In the genomic region with DNA sequence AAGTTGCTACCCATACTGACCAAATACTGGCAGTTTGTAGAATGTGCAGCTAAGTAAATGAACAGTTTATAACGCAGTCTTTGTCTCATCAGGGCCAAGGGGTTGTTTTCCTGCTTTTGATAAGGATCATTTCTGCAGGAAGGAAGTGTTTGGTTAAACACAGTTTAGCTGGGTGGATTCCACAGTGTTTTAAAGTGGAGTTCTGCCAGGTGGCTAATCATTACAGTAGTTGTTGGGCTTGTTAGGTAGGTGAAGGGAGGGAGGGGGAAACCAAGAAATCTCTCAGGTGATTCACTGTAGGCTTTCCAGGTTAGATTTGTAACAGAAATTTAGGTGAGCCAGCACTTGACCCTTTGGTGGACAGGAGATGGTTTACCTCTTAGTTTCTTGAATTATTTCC, we compare ENCODE assay signal across 9 cellular contexts. TPM values are rescaled to one million over a fixed set of nuclear protein-coding genes. Genes with fewer than 3 reads are reported as not detected.
DNase-seq lines count a peak whose midpoint lies in the region; ATAC-seq, FAIRE-seq and TF ChIP-seq lines count a peak whose summit lies in the region.
"Had no signal": no experiment of that assay in that cellular context is flagged by ENCODE, and none has a peak within 500 bp of the region (broad histone marks: within the 10 kb centered on the region; RNA-seq: fewer than 3 reads in every experiment).

No MANE protein-coding gene starts in this region.

- H3K4me1 ChIP-seq in colonic mucosa (peaks cover 23% of the 10 kb centered on the region), parathyroid adenoma (peaks cover 39% of the 10 kb centered on the region)

- H3K4me3 ChIP-seq in colonic mucosa (no peak overlapping the region), parathyroid adenoma (ENCODE audit: low read depth, low read length) (no peak overlapping the region)

- no peaks in the 10 kb centered on the region for H3K36me3 ChIP-seq in colonic mucosa
- no peaks in the 10 kb centered on the region for H3K36me3 ChIP-seq in parathyroid adenoma (ENCODE audit: control insufficient read depth, insufficient read depth, low read length)

- H3K4me2 ChIP-seq in parathyroid adenoma (ENCODE audit: low read length), result peak overlapping the region; percentile 33

- TF ChIP-seq CTCF in colonic mucosa (IDR thresholded peaks at IDR 0.05), result no peak
- no peak for TF ChIP-seq CTCF in parathyroid adenoma (IDR thresholded peaks at IDR 0.05)
- TF ChIP-seq CTCF in D721Med (IDR thresholded peaks at IDR 0.05; ENCODE audit: insufficient read depth, missing control alignments), result no peak

- FAIRE-seq in D721Med (lab: Jason Lieb, UNC), result no peak
- FAIRE-seq: endometrium had no signal

- no peak overlapping the region for H2AFZ ChIP-seq in parathyroid adenoma

- peak; percentile 86 for DNase-seq in colonic mucosa
- no peak for DNase-seq in D721Med (ENCODE audit: insufficient read length, low spot score)
- no peak for DNase-seq in SIG-M5 (lab: John Stamatoyannopoulos, UW)
- DNase-seq in KG1 (lab: John Stamatoyannopoulos, UW), result no peak

- intact Hi-C loops in colonic mucosa (cut with DNase I), result no loop called here

- H3K9ac ChIP-seq in colonic mucosa (ENCODE audit: low read depth in 2 of 2, low read length in 2 of 2) (peak overlapping the region in 1 of 2 donors; percentile 79), parathyroid adenoma (no peak overlapping the region)

- peak overlapping the region; percentile 78 for H3K27ac ChIP-seq in colonic mucosa
- H3K27ac ChIP-seq in parathyroid adenoma, result peak overlapping the region; percentile 86

- H3K79me2 ChIP-seq in parathyroid adenoma, result no peaks in the 10 kb centered on the region

- H3K9me3 ChIP-seq in colonic mucosa (no peaks in the 10 kb centered on the region), parathyroid adenoma (ENCODE audit: control insufficient read depth, low read length) (no peaks in the 10 kb centered on the region)

- ATAC-seq in GM19395 (IDR thresholded peaks at IDR 0.05; ENCODE audit: unreplicated experiment) (peak; percentile 38), HG03432 (IDR thresholded peaks at IDR 0.05; ENCODE audit: unreplicated experiment) (peak; percentile 38), HG02870 (IDR thresholded peaks at IDR 0.05; ENCODE audit: unreplicated experiment) (no peak)

- H3K27me3 ChIP-seq in colonic mucosa, result no peaks in the 10 kb centered on the region
- no peaks in the 10 kb centered on the region for H3K27me3 ChIP-seq in parathyroid adenoma (ENCODE audit: control insufficient read depth, insufficient read depth, low read length)

RNA-seq across cellular contexts. Expression of a gene that starts 58.1 kb away (rescaled TPM):
- 10 to 100 TPM; 56.2 to 89.6 TPM for total RNA-seq in colonic mucosa
